In the genomic region with DNA sequence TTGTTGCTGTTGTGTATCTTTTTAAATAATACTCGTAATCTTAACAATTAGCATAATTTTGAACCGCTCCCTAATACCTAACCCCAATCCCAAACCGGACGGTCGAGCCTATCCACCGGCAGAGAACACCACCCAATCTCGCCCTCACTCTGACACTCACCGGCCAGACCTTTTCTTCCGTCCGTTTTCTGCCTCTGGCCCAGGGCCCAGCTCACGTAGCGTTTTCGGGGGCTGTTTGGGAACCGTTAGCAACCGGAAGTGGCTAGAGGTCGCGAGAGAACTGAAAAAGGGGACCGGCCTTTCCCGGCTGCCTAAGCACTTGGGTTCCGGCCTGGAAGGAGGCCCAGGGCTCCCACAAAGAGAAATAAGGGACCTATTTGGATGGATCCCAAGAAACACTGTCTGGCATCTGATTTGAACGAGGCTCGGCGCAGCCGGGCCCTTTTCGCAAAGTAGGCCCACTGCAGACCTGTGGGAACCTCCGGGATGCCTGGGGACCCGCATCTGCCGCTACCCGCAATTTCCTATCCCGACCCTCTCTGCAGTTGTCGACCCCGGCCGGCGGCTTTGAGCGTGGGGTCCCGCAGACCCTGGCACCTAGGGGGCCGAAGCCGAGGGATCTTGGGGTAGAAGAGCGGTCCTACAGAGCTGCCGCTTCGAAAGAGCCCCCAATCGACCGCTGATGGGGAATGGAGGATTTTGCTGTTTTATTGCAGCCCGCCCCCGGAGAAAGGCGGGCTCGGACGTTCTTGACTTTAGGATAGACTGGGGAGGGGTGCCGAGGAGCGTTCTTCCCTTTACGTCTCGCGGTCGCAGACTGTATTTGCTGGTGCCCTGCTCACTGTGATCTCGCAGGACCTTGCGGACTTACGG, we compare ENCODE assay signal across 1 cellular context.
A peak's percentile ranks its signal among the peaks of the same experiment; 100 is the strongest.
TF ChIP-seq lines count a peak whose summit lies in the region.

No MANE protein-coding gene starts in this region.

TF ChIP-seq in HepG2, 621 proteins besides CTCF, POLR2A, EP300 and RAD21 (continues in another document):
- no peak for TF ChIP-seq POLR2AphosphoS2 (IDR thresholded peaks at IDR 0.05; ENCODE audit: low read depth, low read length)
- TF ChIP-seq ZNF891 (CRISPR knock-in tag; IDR thresholded peaks at IDR 0.05) = no peak
- peak; percentile 92 for TF ChIP-seq ZEB1 (IDR thresholded peaks at IDR 0.05; ENCODE audit: insufficient replicate concordance, low read depth)
- TF ChIP-seq SRSF1 (optimal IDR thresholded peaks at IDR 0.05; ENCODE audit: low read depth, low read length) = no peak
- 0 out of 2 replicates have a peak, but pooled peaks have one; percentile 9 for TF ChIP-seq KDM1A (CRISPR knock-in tag; IDR thresholded peaks at IDR 0.05)
- TF ChIP-seq, protein P1, sequence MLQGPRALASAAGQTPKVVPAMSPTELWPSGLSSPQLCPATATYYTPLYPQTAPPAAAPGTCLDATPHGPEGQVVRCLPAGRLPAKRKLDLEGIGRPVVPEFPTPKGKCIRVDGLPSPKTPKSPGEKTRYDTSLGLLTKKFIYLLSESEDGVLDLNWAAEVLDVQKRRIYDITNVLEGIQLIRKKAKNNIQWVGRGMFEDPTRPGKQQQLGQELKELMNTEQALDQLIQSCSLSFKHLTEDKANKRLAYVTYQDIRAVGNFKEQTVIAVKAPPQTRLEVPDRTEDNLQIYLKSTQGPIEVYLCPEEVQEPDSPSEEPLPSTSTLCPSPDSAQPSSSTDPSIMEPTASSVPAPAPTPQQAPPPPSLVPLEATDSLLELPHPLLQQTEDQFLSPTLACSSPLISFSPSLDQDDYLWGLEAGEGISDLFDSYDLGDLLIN (CRISPR knock-in tag; IDR thresholded peaks at IDR 0.05; ENCODE audit: borderline replicate concordance) = no peak
- no peak for TF ChIP-seq ZFP36L2 (CRISPR knock-in tag; IDR thresholded peaks at IDR 0.05)
- no peak; the same call in 1 of the 2 replicates for TF ChIP-seq MTA1 (CRISPR knock-in tag; IDR thresholded peaks at IDR 0.05; ENCODE audit: borderline replicate concordance)
- TF ChIP-seq KDM3A (CRISPR knock-in tag; IDR thresholded peaks at IDR 0.05; ENCODE audit: low read depth) = peak; percentile 93; the same call in 1 of the 2 replicates
- TF ChIP-seq ZNF614 (CRISPR knock-in tag; IDR thresholded peaks at IDR 0.05; ENCODE audit: borderline replicate concordance) = peak; percentile 93
- no peak for TF ChIP-seq ARHGAP35 (CRISPR knock-in tag; IDR thresholded peaks at IDR 0.05; ENCODE audit: borderline replicate concordance)
- TF ChIP-seq, protein P2, sequence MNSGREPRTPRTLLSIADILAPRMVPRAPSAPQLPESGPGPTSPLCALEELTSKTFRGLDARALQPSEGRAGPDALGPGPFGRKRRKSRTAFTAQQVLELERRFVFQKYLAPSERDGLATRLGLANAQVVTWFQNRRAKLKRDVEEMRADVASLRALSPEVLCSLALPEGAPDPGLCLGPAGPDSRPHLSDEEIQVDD (CRISPR knock-in tag; IDR thresholded peaks at IDR 0.05; ENCODE audit: borderline replicate concordance) = peak; percentile 60; the same call in 1 of the 2 replicates
- no peak for TF ChIP-seq FOXP1 (IDR thresholded peaks at IDR 0.05)
- TF ChIP-seq FOXP1 (CRISPR knock-in tag; IDR thresholded peaks at IDR 0.05) = peak; percentile 58
- TF ChIP-seq ZNF292 (CRISPR knock-in tag; IDR thresholded peaks at IDR 0.05; ENCODE audit: borderline replicate concordance, low read depth) = peak; percentile 66; the same call in 1 of the 2 replicates
- TF ChIP-seq ZNF263 (CRISPR knock-in tag; IDR thresholded peaks at IDR 0.05) = peak; percentile 64; the same call in 1 of the 2 replicates
- TF ChIP-seq ZNF510 (CRISPR knock-in tag; IDR thresholded peaks at IDR 0.05; ENCODE audit: low read depth) = no peak
- no peak for TF ChIP-seq NCOA5 (CRISPR knock-in tag; IDR thresholded peaks at IDR 0.05)
- TF ChIP-seq ZNF724P (CRISPR knock-in tag; IDR thresholded peaks at IDR 0.05; ENCODE audit: borderline replicate concordance) = peak; percentile 96
- TF ChIP-seq, protein P3, sequence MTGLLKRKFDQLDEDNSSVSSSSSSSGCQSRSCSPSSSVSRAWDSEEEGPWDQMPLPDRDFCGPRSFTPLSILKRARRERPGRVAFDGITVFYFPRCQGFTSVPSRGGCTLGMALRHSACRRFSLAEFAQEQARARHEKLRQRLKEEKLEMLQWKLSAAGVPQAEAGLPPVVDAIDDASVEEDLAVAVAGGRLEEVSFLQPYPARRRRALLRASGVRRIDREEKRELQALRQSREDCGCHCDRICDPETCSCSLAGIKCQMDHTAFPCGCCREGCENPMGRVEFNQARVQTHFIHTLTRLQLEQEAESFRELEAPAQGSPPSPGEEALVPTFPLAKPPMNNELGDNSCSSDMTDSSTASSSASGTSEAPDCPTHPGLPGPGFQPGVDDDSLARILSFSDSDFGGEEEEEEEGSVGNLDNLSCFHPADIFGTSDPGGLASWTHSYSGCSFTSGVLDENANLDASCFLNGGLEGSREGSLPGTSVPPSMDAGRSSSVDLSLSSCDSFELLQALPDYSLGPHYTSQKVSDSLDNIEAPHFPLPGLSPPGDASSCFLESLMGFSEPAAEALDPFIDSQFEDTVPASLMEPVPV (CRISPR knock-in tag; IDR thresholded peaks at IDR 0.05) = peak; percentile 70
- peak; percentile 93; the same call in 1 of the 2 replicates for TF ChIP-seq ZNF615 (CRISPR knock-in tag; IDR thresholded peaks at IDR 0.05; ENCODE audit: borderline replicate concordance)
- TF ChIP-seq, protein P4, sequence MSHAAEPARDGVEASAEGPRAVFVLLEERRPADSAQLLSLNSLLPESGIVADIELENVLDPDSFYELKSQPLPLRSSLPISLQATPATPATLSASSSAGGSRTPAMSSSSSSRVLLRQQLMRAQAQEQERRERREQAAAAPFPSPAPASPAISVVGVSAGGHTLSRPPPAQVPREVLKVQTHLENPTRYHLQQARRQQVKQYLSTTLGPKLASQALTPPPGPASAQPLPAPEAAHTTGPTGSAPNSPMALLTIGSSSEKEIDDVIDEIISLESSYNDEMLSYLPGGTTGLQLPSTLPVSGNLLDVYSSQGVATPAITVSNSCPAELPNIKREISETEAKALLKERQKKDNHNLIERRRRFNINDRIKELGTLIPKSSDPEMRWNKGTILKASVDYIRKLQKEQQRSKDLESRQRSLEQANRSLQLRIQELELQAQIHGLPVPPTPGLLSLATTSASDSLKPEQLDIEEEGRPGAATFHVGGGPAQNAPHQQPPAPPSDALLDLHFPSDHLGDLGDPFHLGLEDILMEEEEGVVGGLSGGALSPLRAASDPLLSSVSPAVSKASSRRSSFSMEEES (CRISPR knock-in tag; IDR thresholded peaks at IDR 0.05) = peak; percentile 65; the same call in 1 of the 2 replicates
- no peak for TF ChIP-seq ZNF180 (CRISPR knock-in tag; IDR thresholded peaks at IDR 0.05; ENCODE audit: borderline replicate concordance, low read depth)
- TF ChIP-seq ZNF660 (CRISPR knock-in tag; IDR thresholded peaks at IDR 0.05; ENCODE audit: borderline replicate concordance, low read depth) = no peak
- TF ChIP-seq MAFK (conservative IDR thresholded peaks at IDR 0.05 in 1 of 2, IDR thresholded peaks at IDR 0.05 in 1 of 2; ENCODE audit: low read length in 2 of 2) = no peak
- peak; percentile 100 for TF ChIP-seq ZNF501 (CRISPR knock-in tag; IDR thresholded peaks at IDR 0.05)
- TF ChIP-seq NFATC3 (CRISPR knock-in tag; IDR thresholded peaks at IDR 0.05) = peak; percentile 92; the same call in 1 of the 2 replicates
- peak; percentile 94 for TF ChIP-seq WIZ (CRISPR knock-in tag; IDR thresholded peaks at IDR 0.05)
- TF ChIP-seq ZNF777 (CRISPR knock-in tag; IDR thresholded peaks at IDR 0.05) = peak; percentile 83
- TF ChIP-seq, protein P5, sequence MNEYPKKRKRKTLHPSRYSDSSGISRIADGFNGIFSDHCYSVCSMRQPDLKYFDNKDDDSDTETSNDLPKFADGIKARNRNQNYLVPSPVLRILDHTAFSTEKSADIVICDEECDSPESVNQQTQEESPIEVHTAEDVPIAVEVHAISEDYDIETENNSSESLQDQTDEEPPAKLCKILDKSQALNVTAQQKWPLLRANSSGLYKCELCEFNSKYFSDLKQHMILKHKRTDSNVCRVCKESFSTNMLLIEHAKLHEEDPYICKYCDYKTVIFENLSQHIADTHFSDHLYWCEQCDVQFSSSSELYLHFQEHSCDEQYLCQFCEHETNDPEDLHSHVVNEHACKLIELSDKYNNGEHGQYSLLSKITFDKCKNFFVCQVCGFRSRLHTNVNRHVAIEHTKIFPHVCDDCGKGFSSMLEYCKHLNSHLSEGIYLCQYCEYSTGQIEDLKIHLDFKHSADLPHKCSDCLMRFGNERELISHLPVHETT (CRISPR knock-in tag; conservative IDR thresholded peaks at IDR 0.05) = peak; percentile 95
- no peak for TF ChIP-seq PTBP1 (IDR thresholded peaks at IDR 0.05; ENCODE audit: low read depth, low read length, poor library complexity, severe bottlenecking)
- peak; percentile 46; the same call in 1 of the 2 replicates for TF ChIP-seq SIX1 (CRISPR knock-in tag; IDR thresholded peaks at IDR 0.05; ENCODE audit: borderline replicate concordance)
- TF ChIP-seq RNF2 (conservative IDR thresholded peaks at IDR 0.05; ENCODE audit: low read depth) = 0 out of 2 replicates have a peak, but pooled peaks have one; percentile 40
- peak; percentile 73; the same call in 1 of the 2 replicates for TF ChIP-seq ZNF138 (CRISPR knock-in tag; IDR thresholded peaks at IDR 0.05; ENCODE audit: low read depth)
- no peak for TF ChIP-seq SYNCRIP (IDR thresholded peaks at IDR 0.05; ENCODE audit: insufficient read depth, low read depth, low read length)
- TF ChIP-seq FOXK1 (CRISPR knock-in tag; IDR thresholded peaks at IDR 0.05; ENCODE audit: borderline replicate concordance, low read depth) = peak; percentile 96
- TF ChIP-seq HOXA9 (CRISPR knock-in tag; IDR thresholded peaks at IDR 0.05; ENCODE audit: borderline replicate concordance) = 0 out of 2 replicates have a peak, but pooled peaks have one; percentile 57
- peak; percentile 92 for TF ChIP-seq SALL2 (CRISPR knock-in tag; IDR thresholded peaks at IDR 0.05)
- TF ChIP-seq, protein P6, sequence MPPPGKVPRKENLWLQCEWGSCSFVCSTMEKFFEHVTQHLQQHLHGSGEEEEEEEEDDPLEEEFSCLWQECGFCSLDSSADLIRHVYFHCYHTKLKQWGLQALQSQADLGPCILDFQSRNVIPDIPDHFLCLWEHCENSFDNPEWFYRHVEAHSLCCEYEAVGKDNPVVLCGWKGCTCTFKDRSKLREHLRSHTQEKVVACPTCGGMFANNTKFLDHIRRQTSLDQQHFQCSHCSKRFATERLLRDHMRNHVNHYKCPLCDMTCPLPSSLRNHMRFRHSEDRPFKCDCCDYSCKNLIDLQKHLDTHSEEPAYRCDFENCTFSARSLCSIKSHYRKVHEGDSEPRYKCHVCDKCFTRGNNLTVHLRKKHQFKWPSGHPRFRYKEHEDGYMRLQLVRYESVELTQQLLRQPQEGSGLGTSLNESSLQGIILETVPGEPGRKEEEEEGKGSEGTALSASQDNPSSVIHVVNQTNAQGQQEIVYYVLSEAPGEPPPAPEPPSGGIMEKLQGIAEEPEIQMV (CRISPR knock-in tag; IDR thresholded peaks at IDR 0.05; ENCODE audit: low read depth) = peak; percentile 73
- peak; percentile 88; the same call in 1 of the 2 replicates for TF ChIP-seq AHR (CRISPR knock-in tag; IDR thresholded peaks at IDR 0.05)
- TF ChIP-seq ZNF44 (CRISPR knock-in tag; IDR thresholded peaks at IDR 0.05) = peak; percentile 77; the same call in 1 of the 2 replicates
- peak; percentile 52; the same call in 1 of the 2 replicates for TF ChIP-seq ZNF446 (CRISPR knock-in tag; IDR thresholded peaks at IDR 0.05)
- TF ChIP-seq GATA4 (IDR thresholded peaks at IDR 0.05; ENCODE audit: borderline replicate concordance, low read depth) = peak; percentile 73; the same call in 1 of the 2 replicates
- TF ChIP-seq, protein P7, sequence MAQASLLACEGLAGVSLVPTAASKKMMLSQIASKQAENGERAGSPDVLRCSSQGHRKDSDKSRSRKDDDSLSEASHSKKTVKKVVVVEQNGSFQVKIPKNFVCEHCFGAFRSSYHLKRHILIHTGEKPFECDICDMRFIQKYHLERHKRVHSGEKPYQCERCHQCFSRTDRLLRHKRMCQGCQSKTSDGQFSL (CRISPR knock-in tag; IDR thresholded peaks at IDR 0.05) = peak; percentile 82
- peak; percentile 51; the same call in 1 of the 2 replicates for TF ChIP-seq RBFOX2 (IDR thresholded peaks at IDR 0.05; ENCODE audit: low read depth, low read length)
- peak; percentile 82 for TF ChIP-seq NKX3-1 (CRISPR knock-in tag; IDR thresholded peaks at IDR 0.05)
- TF ChIP-seq PAWR (CRISPR knock-in tag; IDR thresholded peaks at IDR 0.05; ENCODE audit: borderline replicate concordance) = 0 out of 2 replicates have a peak, but pooled peaks have one; percentile 22
- TF ChIP-seq, protein P8, sequence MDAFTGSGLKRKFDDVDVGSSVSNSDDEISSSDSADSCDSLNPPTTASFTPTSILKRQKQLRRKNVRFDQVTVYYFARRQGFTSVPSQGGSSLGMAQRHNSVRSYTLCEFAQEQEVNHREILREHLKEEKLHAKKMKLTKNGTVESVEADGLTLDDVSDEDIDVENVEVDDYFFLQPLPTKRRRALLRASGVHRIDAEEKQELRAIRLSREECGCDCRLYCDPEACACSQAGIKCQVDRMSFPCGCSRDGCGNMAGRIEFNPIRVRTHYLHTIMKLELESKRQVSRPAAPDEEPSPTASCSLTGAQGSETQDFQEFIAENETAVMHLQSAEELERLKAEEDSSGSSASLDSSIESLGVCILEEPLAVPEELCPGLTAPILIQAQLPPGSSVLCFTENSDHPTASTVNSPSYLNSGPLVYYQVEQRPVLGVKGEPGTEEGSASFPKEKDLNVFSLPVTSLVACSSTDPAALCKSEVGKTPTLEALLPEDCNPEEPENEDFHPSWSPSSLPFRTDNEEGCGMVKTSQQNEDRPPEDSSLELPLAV (CRISPR knock-in tag; conservative IDR thresholded peaks at IDR 0.05; ENCODE audit: low read depth) = no peak
- peak; percentile 93 for TF ChIP-seq TAF1 (CRISPR knock-in tag; IDR thresholded peaks at IDR 0.05)
- TF ChIP-seq GABPA (IDR thresholded peaks at IDR 0.05; ENCODE audit: low read depth, low read length) = peak; percentile 91
- peak; percentile 99 for TF ChIP-seq GABPA (CRISPR knock-in tag; IDR thresholded peaks at IDR 0.05; ENCODE audit: low read depth)
- TF ChIP-seq, protein P9, sequence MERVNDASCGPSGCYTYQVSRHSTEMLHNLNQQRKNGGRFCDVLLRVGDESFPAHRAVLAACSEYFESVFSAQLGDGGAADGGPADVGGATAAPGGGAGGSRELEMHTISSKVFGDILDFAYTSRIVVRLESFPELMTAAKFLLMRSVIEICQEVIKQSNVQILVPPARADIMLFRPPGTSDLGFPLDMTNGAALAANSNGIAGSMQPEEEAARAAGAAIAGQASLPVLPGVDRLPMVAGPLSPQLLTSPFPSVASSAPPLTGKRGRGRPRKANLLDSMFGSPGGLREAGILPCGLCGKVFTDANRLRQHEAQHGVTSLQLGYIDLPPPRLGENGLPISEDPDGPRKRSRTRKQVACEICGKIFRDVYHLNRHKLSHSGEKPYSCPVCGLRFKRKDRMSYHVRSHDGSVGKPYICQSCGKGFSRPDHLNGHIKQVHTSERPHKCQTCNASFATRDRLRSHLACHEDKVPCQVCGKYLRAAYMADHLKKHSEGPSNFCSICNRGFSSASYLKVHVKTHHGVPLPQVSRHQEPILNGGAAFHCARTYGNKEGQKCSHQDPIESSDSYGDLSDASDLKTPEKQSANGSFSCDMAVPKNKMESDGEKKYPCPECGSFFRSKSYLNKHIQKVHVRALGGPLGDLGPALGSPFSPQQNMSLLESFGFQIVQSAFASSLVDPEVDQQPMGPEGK (CRISPR knock-in tag; IDR thresholded peaks at IDR 0.05) = peak; percentile 91
- no peak for TF ChIP-seq ZNF496 (CRISPR knock-in tag; IDR thresholded peaks at IDR 0.05; ENCODE audit: insufficient replicate concordance)
- no peak for TF ChIP-seq ZNF841 (CRISPR knock-in tag; IDR thresholded peaks at IDR 0.05; ENCODE audit: borderline replicate concordance)
- TF ChIP-seq ZNF160 (CRISPR knock-in tag; IDR thresholded peaks at IDR 0.05) = peak; percentile 67
- 0 out of 2 replicates have a peak, but pooled peaks have one; percentile 34 for TF ChIP-seq ZFP37 (CRISPR knock-in tag; IDR thresholded peaks at IDR 0.05; ENCODE audit: borderline replicate concordance)
- TF ChIP-seq ETV6 (CRISPR knock-in tag; conservative IDR thresholded peaks at IDR 0.05) = peak; percentile 86
